In the genomic region with DNA sequence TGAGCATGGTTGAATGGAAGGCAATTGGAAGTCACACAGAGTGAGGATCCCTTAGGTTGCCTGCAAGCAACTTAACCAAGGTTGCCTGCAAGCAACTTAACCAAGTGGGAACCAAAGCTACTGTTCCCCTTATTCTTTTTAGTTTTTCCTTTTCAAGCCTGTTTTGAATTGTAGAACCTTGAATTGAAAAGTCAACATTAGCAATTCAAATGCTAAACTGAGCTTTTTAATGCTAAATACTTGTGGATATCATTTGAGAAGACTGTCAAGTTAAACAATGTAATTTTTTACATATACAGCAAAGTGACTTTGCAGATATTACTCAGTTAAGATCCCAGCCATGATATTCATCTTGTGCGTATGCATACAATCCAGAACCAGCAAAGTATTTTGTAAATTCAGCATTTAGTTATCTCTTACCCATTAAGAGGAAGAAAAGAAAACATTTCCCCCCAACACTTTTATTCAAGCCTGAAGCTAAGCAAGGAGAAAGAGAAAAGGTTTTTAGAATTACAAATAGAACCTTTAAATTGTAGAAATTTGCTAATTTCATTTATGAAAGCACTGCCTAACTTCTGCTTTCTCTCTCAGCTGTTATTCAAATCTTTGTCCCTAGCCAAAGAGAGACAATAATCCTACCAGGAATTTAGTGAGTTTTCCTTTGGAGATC, we compare ENCODE assay signal across 25 cellular contexts.
DNase-seq lines count a peak whose midpoint lies in the region; ATAC-seq and TF ChIP-seq lines count a peak whose summit lies in the region.
"Had no signal": no experiment of that assay in that cellular context is flagged by ENCODE, and none has a peak within 500 bp of the region (broad histone marks: within the 10 kb centered on the region; RNA-seq: fewer than 3 reads in every experiment).

No MANE protein-coding gene starts in this region.

- H3F3A ChIP-seq in GM23338 (replicated peaks; ENCODE audit: low read depth): peaks cover 4% of the 10 kb centered on the region

- ATAC-seq in GM23338 (peak; percentile 95), gastroesophageal sphincter (peak; percentile 16), right lobe of liver (no peak), HG03095 (IDR thresholded peaks at IDR 0.05; ENCODE audit: unreplicated experiment) (no peak)
- ATAC-seq: GM12878, Right ventricle myocardium inferior had no signal

- H3K4me1 ChIP-seq in GM23338 (ENCODE audit: insufficient read depth) (peaks cover 21% of the 10 kb centered on the region), Karpas-422 (ENCODE audit: low read length) (peaks cover 30% of the 10 kb centered on the region), gastroesophageal sphincter (no peaks in the 10 kb centered on the region), right lobe of liver (no peaks in the 10 kb centered on the region), ovary (ENCODE audit: insufficient read depth) (no peaks in the 10 kb centered on the region)
- H3K4me1 ChIP-seq: BLaER1, SJSA1 had no signal

- TF ChIP-seq POLR2A in gastroesophageal sphincter (IDR thresholded peaks at IDR 0.05) (no peak), right lobe of liver (IDR thresholded peaks at IDR 0.05) (no peak), ovary (IDR thresholded peaks at IDR 0.05) (no peak)

- H3K27me3 Mint-ChIP-seq in GM23338 (ENCODE audit: insufficient read depth, low read depth, poor library complexity) (peaks cover 1% of the 10 kb centered on the region), type B pancreatic cell (no peaks in the 10 kb centered on the region)
- H3K27me3 Mint-ChIP-seq: CD4-positive, alpha-beta T cell had no signal

- H3K36me3 Mint-ChIP-seq in GM23338 (ENCODE audit: low read depth) (peaks cover 72% of the 10 kb centered on the region), type B pancreatic cell (no peaks in the 10 kb centered on the region)

- H3K4me3 ChIP-seq in GM23338 (no peak overlapping the region), Karpas-422 (ENCODE audit: low read length) (no peak overlapping the region), gastroesophageal sphincter (no peak overlapping the region), right lobe of liver (no peak overlapping the region), ovary (no peak overlapping the region)
- H3K4me3 ChIP-seq: BLaER1, GM12878, SJSA1 had no signal

- H3K27me3 ChIP-seq in GM23338 (ENCODE audit: insufficient read depth) (no peaks in the 10 kb centered on the region), Karpas-422 (ENCODE audit: low read length) (no peaks in the 10 kb centered on the region), gastroesophageal sphincter (no peaks in the 10 kb centered on the region), right lobe of liver (no peaks in the 10 kb centered on the region), ovary (no peaks in the 10 kb centered on the region)
- H3K27me3 ChIP-seq: BLaER1, SJSA1 had no signal

- H3K4me2 ChIP-seq in GM23338: no peak overlapping the region
- peak overlapping the region; percentile 4 for H3K4me2 ChIP-seq in Karpas-422 (ENCODE audit: low read depth, low read length, poor library complexity, severe bottlenecking)
- H3K4me2 ChIP-seq: BLaER1 had no signal

- H3K27ac Mint-ChIP-seq in GM23338 (peak overlapping the region; percentile 97), type B pancreatic cell (no peak overlapping the region)
- H3K27ac Mint-ChIP-seq: CD4-positive, alpha-beta T cell; HFFc6 had no signal

- H3K4me1 Mint-ChIP-seq in GM23338 (peaks cover 33% of the 10 kb centered on the region), type B pancreatic cell (ENCODE audit: unreplicated experiment) (no peaks in the 10 kb centered on the region)

- H3K36me3 ChIP-seq in GM23338 (ENCODE audit: insufficient read depth): peaks cover 10% of the 10 kb centered on the region; the same call in 1 of the 2 replicates
- no peaks in the 10 kb centered on the region for H3K36me3 ChIP-seq in Karpas-422 (ENCODE audit: insufficient read depth, low read length)
- no peaks in the 10 kb centered on the region for H3K36me3 ChIP-seq in gastroesophageal sphincter
- no peaks in the 10 kb centered on the region for H3K36me3 ChIP-seq in right lobe of liver
- no peaks in the 10 kb centered on the region for H3K36me3 ChIP-seq in ovary
- H3K36me3 ChIP-seq: BLaER1, SJSA1 had no signal

- peak overlapping the region; percentile 91 for H3K27ac ChIP-seq in GM23338 (ENCODE audit: low read depth)
- H3K27ac ChIP-seq in Karpas-422 (ENCODE audit: low read length): peak overlapping the region; percentile 40; the same call in 1 of the 2 replicates
- no peak overlapping the region for H3K27ac ChIP-seq in gastroesophageal sphincter
- no peak overlapping the region for H3K27ac ChIP-seq in right lobe of liver
- no peak overlapping the region for H3K27ac ChIP-seq in ovary
- H3K27ac ChIP-seq: 22Rv1, BLaER1, SJSA1 had no signal

- no peaks in the 10 kb centered on the region for H4K20me1 ChIP-seq in GM23338 (replicated peaks; ENCODE audit: insufficient read depth)
- H4K20me1 ChIP-seq in Karpas-422 (ENCODE audit: insufficient read depth, low read depth, low read length): no peaks in the 10 kb centered on the region
- H4K20me1 ChIP-seq: BLaER1 had no signal

- WGBS in gastroesophageal sphincter (ENCODE audit: low coverage in 1 of 2), 2 donors: 73 to 80% methylated on average over 1 of the region's 1 CpG
- WGBS in right lobe of liver (ENCODE audit: insufficient coverage, low coverage, low lambda C conversion rate, missing lambda C conversion rate): 71% methylated on average over 1 of the region's 1 CpG
- 52 to 77% (median 56%) methylated on average over 1 of the region's 1 CpG for WGBS in ovary, 3 donors

- H3K9ac ChIP-seq in Karpas-422 (ENCODE audit: low read length): no peak overlapping the region
- H3K9ac ChIP-seq: BLaER1 had no signal

- intact Hi-C loops in right lobe of liver (cut with DNase I) (no loop called here), ovary (cut with DNase I) (no loop called here)

- no peak for TF ChIP-seq EP300 in gastroesophageal sphincter (IDR thresholded peaks at IDR 0.05)
- no peak for TF ChIP-seq EP300 in ovary (IDR thresholded peaks at IDR 0.05)

- H3K4me3 Mint-ChIP-seq in GM23338 (no peak overlapping the region), type B pancreatic cell (no peak overlapping the region)
- H3K4me3 Mint-ChIP-seq: CD4-positive, alpha-beta T cell; HFFc6 had no signal

- H3K9me3 Mint-ChIP-seq in GM23338 (peaks cover 58% of the 10 kb centered on the region), type B pancreatic cell (no peaks in the 10 kb centered on the region)

- H3K79me2 ChIP-seq in GM23338 (replicated peaks; ENCODE audit: insufficient read depth) (no peaks in the 10 kb centered on the region), Karpas-422 (ENCODE audit: low read length) (no peaks in the 10 kb centered on the region)

- H3K9me2 ChIP-seq in GM23338 (ENCODE audit: insufficient read depth): peaks cover 4% of the 10 kb centered on the region
- no peaks in the 10 kb centered on the region for H3K9me2 ChIP-seq in Karpas-422 (replicated peaks; ENCODE audit: insufficient read depth, low read length)

- no peak for TF ChIP-seq CTCF in GM23338 (conservative IDR thresholded peaks at IDR 0.05; ENCODE audit: low read depth in 2 of 2)
- TF ChIP-seq CTCF in gastroesophageal sphincter (IDR thresholded peaks at IDR 0.05): no peak
- TF ChIP-seq CTCF in right lobe of liver (IDR thresholded peaks at IDR 0.05): no peak
- no peak for TF ChIP-seq CTCF in ovary (IDR thresholded peaks at IDR 0.05)
- no peak for TF ChIP-seq CTCF in type B pancreatic cell (conservative IDR thresholded peaks at IDR 0.05)

- no peaks in the 10 kb centered on the region; the same call in 1 of the 2 replicates for H3K9me3 ChIP-seq in Karpas-422 (ENCODE audit: low read length)
- H3K9me3 ChIP-seq in gastroesophageal sphincter: no peaks in the 10 kb centered on the region
- no peaks in the 10 kb centered on the region for H3K9me3 ChIP-seq in right lobe of liver
- no peaks in the 10 kb centered on the region for H3K9me3 ChIP-seq in ovary
- H3K9me3 ChIP-seq: SJSA1 had no signal

- no peak overlapping the region for H2AFZ ChIP-seq in GM23338
- peak overlapping the region; percentile 42; the same call in 1 of the 2 replicates for H2AFZ ChIP-seq in Karpas-422 (ENCODE audit: low read length)

- peak; percentile 69 for DNase-seq in GM23338 (ENCODE audit: low spot score)
- DNase-seq in Karpas-422: no peak
- DNase-seq in iPS-NIHi11 (ENCODE audit: low spot score): peak; percentile 16
- no peak for DNase-seq in right lobe of liver
- DNase-seq in ovary: no peak
- no peak for DNase-seq in type B pancreatic cell (ENCODE audit: extremely low spot score, unreplicated experiment)
- DNase-seq: ACHN; CD4-positive, alpha-beta T cell; COR-L47; DMS 273 treated with DMSO at 0.1 percent for 48 hours; DND-41; HFFc6; KG1; NCI-H1105; NCI-H2029 treated with DMSO at 0.1 percent for 48 hours; NCI-H345; NCI-H524; OCI-M1 had no signal

TF ChIP-seq in GM23338, 12 proteins besides CTCF, POLR2A, EP300 and RAD21 (continues in another document):
- TF ChIP-seq ZNF114 (CRISPR knock-in tag; IDR thresholded peaks at IDR 0.05) (no peak), JUNB (IDR thresholded peaks at IDR 0.05; ENCODE audit: unreplicated experiment) (no peak), POLR2AphosphoS5 (IDR thresholded peaks at IDR 0.05; ENCODE audit: low read depth) (no peak; the same call in 1 of the 2 replicates), EZH2 (IDR thresholded peaks at IDR 0.05; ENCODE audit: low read depth, unreplicated experiment) (no peak), ZNF331 (CRISPR knock-in tag; IDR thresholded peaks at IDR 0.05; ENCODE audit: low read depth) (no peak)
- TF ChIP-seq, protein P1, sequence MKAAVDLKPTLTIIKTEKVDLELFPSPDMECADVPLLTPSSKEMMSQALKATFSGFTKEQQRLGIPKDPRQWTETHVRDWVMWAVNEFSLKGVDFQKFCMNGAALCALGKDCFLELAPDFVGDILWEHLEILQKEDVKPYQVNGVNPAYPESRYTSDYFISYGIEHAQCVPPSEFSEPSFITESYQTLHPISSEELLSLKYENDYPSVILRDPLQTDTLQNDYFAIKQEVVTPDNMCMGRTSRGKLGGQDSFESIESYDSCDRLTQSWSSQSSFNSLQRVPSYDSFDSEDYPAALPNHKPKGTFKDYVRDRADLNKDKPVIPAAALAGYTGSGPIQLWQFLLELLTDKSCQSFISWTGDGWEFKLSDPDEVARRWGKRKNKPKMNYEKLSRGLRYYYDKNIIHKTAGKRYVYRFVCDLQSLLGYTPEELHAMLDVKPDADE (IDR thresholded peaks at IDR 0.05): no peak

Comparison
In these comparisons a context has a peak if more than half of its experiments do, and no peak if none do; other contexts are left out.
1. ATAC-seq: peak in GM23338 (single experiment) and gastroesophageal sphincter (single experiment); none in right lobe of liver (0 of 4) and HG03095 (single experiment).
2. DNase-seq: peak in GM23338 (single experiment) and iPS-NIHi11 (single experiment); none in Karpas-422 (single experiment), right lobe of liver (0 of 3), ovary (0 of 5) and type B pancreatic cell (single experiment).
3. H3K27ac ChIP-seq: peak in GM23338 (single experiment) and Karpas-422 (single experiment); none in gastroesophageal sphincter (0 of 4), right lobe of liver (0 of 3) and ovary (0 of 2).